In the genomic region with DNA sequence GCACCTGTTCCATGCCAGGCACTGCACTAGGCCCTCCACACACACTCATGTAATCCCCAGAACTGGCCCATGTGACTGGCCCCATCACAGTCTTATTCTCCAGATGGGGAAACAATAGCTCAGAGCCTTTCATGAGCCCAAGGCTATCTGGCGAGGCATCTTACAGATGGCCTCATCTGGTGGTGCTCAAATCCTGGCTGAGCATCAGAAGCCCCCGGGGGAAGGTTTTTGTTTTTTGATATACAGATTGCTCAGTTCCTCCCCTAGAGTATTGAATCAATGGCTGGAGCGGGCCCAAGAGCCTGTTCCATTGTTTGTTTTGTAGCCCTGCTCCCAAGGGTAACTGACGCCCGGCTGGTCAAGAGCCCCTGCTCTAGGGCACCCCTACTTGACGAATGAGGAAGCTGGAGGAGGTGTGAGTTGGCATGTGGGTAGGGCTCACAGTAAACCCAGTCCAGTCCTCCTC, we compare ENCODE assay signal across 15 cellular contexts.
DNase-seq lines count a peak whose midpoint lies in the region; ATAC-seq and TF ChIP-seq lines count a peak whose summit lies in the region.
"Had no signal": no experiment of that assay in that cellular context is flagged by ENCODE, and none has a peak within 500 bp of the region (broad histone marks: within the 10 kb centered on the region; RNA-seq: fewer than 3 reads in every experiment).

No MANE protein-coding gene starts in this region.

- H3K4me1 Mint-ChIP-seq in T-helper 17 cell (peaks cover 4% of the 10 kb centered on the region), H9 (peaks cover 42 to 49% of the 10 kb centered on the region in 2 experiments)
- H3K4me1 Mint-ChIP-seq in activated naive CD4-positive, alpha-beta T cell treated with anti-CD3 and anti-CD28 coated beads for 36 hours (ENCODE audit: low read depth), result peaks cover 4% of the 10 kb centered on the region

- no peak overlapping the region for H2BK5ac ChIP-seq in H9 (ENCODE audit: insufficient read length, low read length)

- no peak overlapping the region for H3K23ac ChIP-seq in H9 (ENCODE audit: insufficient read length, low read depth, low read length)

- TF ChIP-seq CTCF in H9 (conservative IDR thresholded peaks at IDR 0.05), result no peak

- intact Hi-C loops in activated naive CD4-positive, alpha-beta T cell treated with anti-CD3 and anti-CD28 coated beads for 36 hours (cut with micrococcal nuclease), result no loop called here

- H3K36me3 Mint-ChIP-seq in T-helper 17 cell (ENCODE audit: low read depth), result peaks cover 4% of the 10 kb centered on the region
- no peaks in the 10 kb centered on the region for H3K36me3 Mint-ChIP-seq in H9 (ENCODE audit: insufficient read depth in 1 of 3, low read depth in 3 of 3)
- H3K36me3 Mint-ChIP-seq in activated naive CD4-positive, alpha-beta T cell treated with anti-CD3 and anti-CD28 coated beads for 36 hours (ENCODE audit: low read depth), result no peaks in the 10 kb centered on the region

- no peak overlapping the region for H3K4ac ChIP-seq in H9 (ENCODE audit: low read depth, low read length)

- H3K9me3 Mint-ChIP-seq in H9, result no peaks in the 10 kb centered on the region
- no peaks in the 10 kb centered on the region for H3K9me3 Mint-ChIP-seq in activated naive CD4-positive, alpha-beta T cell treated with anti-CD3 and anti-CD28 coated beads for 36 hours
- H3K9me3 Mint-ChIP-seq: activated naive CD8-positive, alpha-beta T cell treated with anti-CD3 and anti-CD28 coated beads, Interleukin-2, amount 50 U/mL, for 24 hours; CD4-positive, alpha-beta T cell had no signal

- DNase-seq in DMS79 treated with DMSO at 0.1 percent for 48 hours (lab: John Stamatoyannopoulos, UW), result peak; percentile 94
- peak; percentile 25 for DNase-seq in NCI-H2081 treated with DMSO at 0.1 percent for 48 hours (lab: John Stamatoyannopoulos, UW)
- DNase-seq in T-helper 17 cell, result no peak
- peak; percentile 12 to 32 for DNase-seq in lung microvascular endothelial cell (ENCODE audit: low read depth in 2 of 2)
- DNase-seq in H9, result no peak
- no peak for DNase-seq in OCI-M2 (lab: John Stamatoyannopoulos, UW; ENCODE audit: unreplicated experiment)
- no peak for DNase-seq in activated naive CD4-positive, alpha-beta T cell treated with anti-CD3 and anti-CD28 coated beads for 36 hours
- DNase-seq in activated naive CD4-positive, alpha-beta T cell treated with anti-CD3 and anti-CD28 coated beads, Interleukin-2, amount 50 U/mL, for 16 hours, result no peak
- DNase-seq: activated CD8-positive, alpha-beta memory T cell treated with anti-CD3 and anti-CD28 coated beads, Interleukin-2, amount 50 U/mL, for 4 hours; activated naive CD8-positive, alpha-beta T cell treated with anti-CD3 and anti-CD28 coated beads, Interleukin-2, amount 50 U/mL, for 24 hours; CD4-positive, alpha-beta T cell; mesenchymal stem cell; MM.1S; small intestine; WERI-Rb-1 had no signal

- no peaks in the 10 kb centered on the region for H3K27me3 ChIP-seq in H9 (ENCODE audit: insufficient read depth, low read length)

- H3K4me3 Mint-ChIP-seq in T-helper 17 cell (no peak overlapping the region), H9 (no peak overlapping the region)
- H3K4me3 Mint-ChIP-seq in activated naive CD4-positive, alpha-beta T cell treated with anti-CD3 and anti-CD28 coated beads for 36 hours, result no peak overlapping the region
- H3K4me3 Mint-ChIP-seq: activated naive CD8-positive, alpha-beta T cell treated with anti-CD3 and anti-CD28 coated beads, Interleukin-2, amount 50 U/mL, for 24 hours; CD4-positive, alpha-beta T cell had no signal

- H4K20me1 ChIP-seq in H9 (ENCODE audit: control insufficient read depth, insufficient read depth, insufficient read length), result no peaks in the 10 kb centered on the region

- H3K23me2 ChIP-seq in H9 (ENCODE audit: insufficient read length, low read depth, low read length, poor library complexity, severe bottlenecking), result no peaks in the 10 kb centered on the region

- no peak overlapping the region for H4K8ac ChIP-seq in H9 (replicated peaks; ENCODE audit: insufficient read length, low read depth, low read length)

- H3K27me3 Mint-ChIP-seq in T-helper 17 cell (no peaks in the 10 kb centered on the region), H9 (ENCODE audit: low read depth) (no peaks in the 10 kb centered on the region)
- no peaks in the 10 kb centered on the region for H3K27me3 Mint-ChIP-seq in activated naive CD4-positive, alpha-beta T cell treated with anti-CD3 and anti-CD28 coated beads for 36 hours (ENCODE audit: low read depth)
- H3K27me3 Mint-ChIP-seq: activated naive CD8-positive, alpha-beta T cell treated with anti-CD3 and anti-CD28 coated beads, Interleukin-2, amount 50 U/mL, for 24 hours; CD4-positive, alpha-beta T cell had no signal

- H2BK12ac ChIP-seq in H9 (ENCODE audit: insufficient read length, low read depth, low read length), result no peak overlapping the region

- no peak overlapping the region for H3K56ac ChIP-seq in H9 (ENCODE audit: insufficient read length, low read depth, low read length)

- H2AK5ac ChIP-seq in H9 (ENCODE audit: insufficient read length, low read length), result no peak overlapping the region

- no peak overlapping the region for H2BK120ac ChIP-seq in H9 (ENCODE audit: low read depth, low read length, poor library complexity, severe bottlenecking)

- H3K9ac ChIP-seq in H9 (ENCODE audit: extremely low read depth, insufficient read length, low read length), result no peak overlapping the region

- H3K27ac Mint-ChIP-seq in T-helper 17 cell (peak overlapping the region; percentile 57), H9 (no peak overlapping the region)
- no peak overlapping the region for H3K27ac Mint-ChIP-seq in activated naive CD4-positive, alpha-beta T cell treated with anti-CD3 and anti-CD28 coated beads for 36 hours
- H3K27ac Mint-ChIP-seq: activated naive CD8-positive, alpha-beta T cell treated with anti-CD3 and anti-CD28 coated beads, Interleukin-2, amount 50 U/mL, for 24 hours; CD4-positive, alpha-beta T cell had no signal

- no peak for ATAC-seq in T-helper 17 cell
- ATAC-seq: activated naive CD8-positive, alpha-beta T cell treated with anti-CD3 and anti-CD28 coated beads, Interleukin-2, amount 50 U/mL, for 24 hours had no signal

- no peak overlapping the region for H4K5ac ChIP-seq in H9 (ENCODE audit: insufficient read length, low read depth, low read length)

- CTCF ChIA-PET in activated naive CD4-positive, alpha-beta T cell treated with anti-CD3 and anti-CD28 coated beads for 36 hours (lab: Charles Lee), result no interaction called here

- no peak overlapping the region for H2BK15ac ChIP-seq in H9 (ENCODE audit: low read depth, low read length)

- no peak overlapping the region for H3K27ac ChIP-seq in H9 (ENCODE audit: insufficient read length, low read depth, low read length)
- H3K27ac ChIP-seq: WERI-Rb-1 had no signal

- no peak overlapping the region for H3T11ph ChIP-seq in H9 (ENCODE audit: low read length)

- no CpG with 5 or more reads among the region's 6 CpGs for WGBS in H9 (ENCODE audit: extremely low coverage, insufficient read length, low lambda C conversion rate)

- no peaks in the 10 kb centered on the region for H3K79me1 ChIP-seq in H9 (ENCODE audit: insufficient read depth, low read depth, low read length, poor library complexity, severe bottlenecking)

- no peak overlapping the region for H3K14ac ChIP-seq in H9 (ENCODE audit: insufficient read depth, low read length)

- no peak overlapping the region for H4K91ac ChIP-seq in H9 (ENCODE audit: insufficient read length, low read depth, low read length)

- peaks cover 25% of the 10 kb centered on the region for H3K4me1 ChIP-seq in H9 (ENCODE audit: insufficient read depth, low read length)

- H3K9me3 ChIP-seq in T-helper 17 cell (ENCODE audit: control insufficient read depth, low read length, poor library complexity, severe bottlenecking), result no peaks in the 10 kb centered on the region
- no peaks in the 10 kb centered on the region for H3K9me3 ChIP-seq in H9 (ENCODE audit: control insufficient read depth, low read depth, low read length)

- H2AFZ ChIP-seq in H9 (ENCODE audit: low read length), result no peak overlapping the region

- H3K4me2 ChIP-seq in H9 (ENCODE audit: insufficient read depth, insufficient read length, low read length), result no peak overlapping the region

- no peak overlapping the region for H2BK20ac ChIP-seq in H9 (ENCODE audit: low read depth, low read length, poor library complexity, severe bottlenecking)

- no peak overlapping the region for H3K18ac ChIP-seq in H9 (ENCODE audit: insufficient read length, low read depth, low read length)

- no peaks in the 10 kb centered on the region for H3K79me2 ChIP-seq in H9 (ENCODE audit: insufficient read depth, low read length)

Comparison
In these comparisons a context has a peak if more than half of its experiments do, and no peak if none do; other contexts are left out.
1. DNase-seq: peak in DMS79 treated with DMSO at 0.1 percent for 48 hours (single experiment), NCI-H2081 treated with DMSO at 0.1 percent for 48 hours (single experiment) and lung microvascular endothelial cell (2 of 2); none in T-helper 17 cell (0 of 3), H9 (single experiment), OCI-M2 (single experiment), activated naive CD4-positive, alpha-beta T cell treated with anti-CD3 and anti-CD28 coated beads for 36 hours (single experiment) and activated naive CD4-positive, alpha-beta T cell treated with anti-CD3 and anti-CD28 coated beads, Interleukin-2, amount 50 U/mL, for 16 hours (single experiment).